Comparison of ENCODE assay signal across 16 cellular contexts in the genomic region with DNA sequence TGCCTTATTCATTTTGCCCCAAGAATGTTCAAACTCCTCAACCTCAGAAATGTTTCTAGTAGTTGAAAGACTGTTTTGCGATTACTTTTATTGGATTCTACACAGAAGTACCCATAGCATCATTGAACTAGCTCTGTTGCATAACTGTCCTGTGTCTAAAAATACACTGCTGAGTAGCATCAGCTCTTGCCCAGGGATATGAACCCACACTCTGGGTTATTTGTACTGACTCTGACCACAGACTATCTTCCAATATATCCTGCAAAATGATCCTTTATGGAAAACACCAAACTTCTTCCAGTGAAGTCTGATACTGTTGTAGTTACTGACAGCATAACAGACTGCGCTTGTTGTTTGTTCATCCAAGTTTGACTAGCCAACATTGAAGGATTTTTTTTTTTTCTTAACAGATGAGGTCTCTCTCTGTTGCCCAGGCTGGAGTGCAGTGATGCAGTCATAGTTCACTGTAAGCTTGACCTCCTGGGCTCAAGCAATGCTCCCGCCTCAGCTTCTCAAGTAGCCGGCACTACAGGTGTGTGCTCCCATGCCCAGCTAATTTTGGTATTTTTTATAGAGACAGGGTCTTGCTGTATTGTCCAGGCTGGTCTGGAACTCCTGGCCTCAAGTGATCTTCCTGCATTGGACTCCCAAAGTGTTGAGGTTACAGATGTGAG. TPM values are rescaled to one million over a fixed set of nuclear protein-coding genes. Genes with fewer than 3 reads are reported as not detected.
DNase-seq lines count a peak whose midpoint lies in the region; ATAC-seq lines count a peak whose summit lies in the region.
"Had no signal": no experiment of that assay in that cellular context is flagged by ENCODE, and none has a peak within 500 bp of the region (broad histone marks: within the 10 kb centered on the region; RNA-seq: fewer than 3 reads in every experiment).

No MANE protein-coding gene starts in this region.

- in situ Hi-C loops in KBM-7 (cut with MboI; ENCODE audit: low pct_unique_long_range_greater_than_20kb, low sequenced_read_pairs), result no loop called here

- intact Hi-C loops in left cardiac atrium (cut with DNase I), result no loop called here

- H3K36me3 ChIP-seq in H7 (replicated peaks; ENCODE audit: control insufficient read depth, insufficient read depth, low read length), result no peaks in the 10 kb centered on the region

- DNase-seq in GM04504 (ENCODE audit: low read depth) (peak; percentile 21), left cardiac atrium (no peak), skeletal muscle cell (ENCODE audit: low read depth) (peak; percentile 40), KBM-7 (no peak), H7 (no peak), middle frontal gyrus (ENCODE audit: extremely low spot score, low spot score) (no peak), NCI-H128 (lab: John Stamatoyannopoulos, UW; ENCODE audit: unreplicated experiment) (no peak)
- DNase-seq: activated CD4-positive, alpha-beta T cell treated with anti-CD3 and anti-CD28 coated beads, Interleukin-2, amount 50 U/mL, for 1 hour; activated T-cell treated with anti-CD3 and anti-CD28 coated beads, Interleukin-2, amount 50 U/mL, for 4 hours; dermis blood vessel endothelial cell; DMS79 treated with DMSO at 0.1 percent for 48 hours; NCI-H2171; SHP77 treated with DMSO at 0.1 percent for 48 hours; T1000 had no signal

- H3K27ac ChIP-seq in angular gyrus (ENCODE audit: low read depth, low read length), result peak overlapping the region; percentile 62
- H3K27ac ChIP-seq: BLaER1 treated with 17β-estradiol and CSF1 and Interleukin-3, amounts not matched to agents 10 nM and 100 nM had no signal

- H3K27me3 ChIP-seq in H7 (ENCODE audit: control insufficient read depth, insufficient read depth, low read length), result no peaks in the 10 kb centered on the region
- H3K27me3 ChIP-seq: BLaER1 treated with 17β-estradiol and CSF1 and Interleukin-3, amounts not matched to agents 10 nM and 100 nM had no signal

- H3K4me3 ChIP-seq in skeletal muscle cell (ENCODE audit: low read depth, low read length) (no peak overlapping the region), H7 (ENCODE audit: insufficient read depth, low read depth, low read length) (no peak overlapping the region)
- H3K4me3 ChIP-seq: BLaER1 treated with 17β-estradiol and CSF1 and Interleukin-3, amounts not matched to agents 10 nM and 100 nM had no signal

- ATAC-seq in left cardiac atrium, result peak; percentile 62 to 90
- ATAC-seq: activated T-cell treated with anti-CD3 and anti-CD28 coated beads, Interleukin-2, amount 50 U/mL, for 4 hours had no signal

RNA-seq across cellular contexts. Expression of a gene that starts 49.8 kb away (rescaled TPM):
- 100 to 1,000 TPM; 123 to 159 TPM for total RNA-seq in left cardiac atrium
- 31.4 and 40.1 TPM in 2 replicates for total RNA-seq in H7 (2014; rRNA removed; shearing (Covaris generic))

Comparison
In these comparisons a context has a peak if more than half of its experiments do, and no peak if none do; other contexts are left out.
1. DNase-seq: peak in GM04504 (single experiment) and skeletal muscle cell (single experiment); none in left cardiac atrium (single experiment), KBM-7 (single experiment), H7 (single experiment), middle frontal gyrus (single experiment) and NCI-H128 (single experiment).